In genomic region chr11:17686185-17686980, GRCh38 we compare ENCODE assay signal across 20 cellular contexts. TPM values are rescaled to one million over a fixed set of nuclear protein-coding genes. Genes with fewer than 3 reads are reported as not detected.
DNase-seq lines count a peak whose midpoint lies in the region; ATAC-seq and TF ChIP-seq lines count a peak whose summit lies in the region.
"Had no signal": no experiment of that assay in that cellular context is flagged by ENCODE, and none has a peak within 500 bp of the region (broad histone marks: within the 10 kb centered on the region; RNA-seq: fewer than 3 reads in every experiment).

No MANE protein-coding gene starts in this region.

- H3K9ac ChIP-seq in SK-N-SH (no peak overlapping the region), mesendoderm (ENCODE audit: low read length) (no peak overlapping the region)

- 10% methylated on average over 5 of the region's 8 CpGs for WGBS in SK-N-SH (ENCODE audit: low lambda C conversion rate)
- no CpG with 5 or more reads among the region's 8 CpGs for WGBS in mesendoderm (ENCODE audit: extremely low coverage, insufficient coverage, low lambda C conversion rate)

- H2AFZ ChIP-seq in SK-N-SH (ENCODE audit: low read depth), result no peak overlapping the region

- no peak overlapping the region for H3K4me3 ChIP-seq in BE2C (ENCODE audit: low read depth, low read length)
- no peak overlapping the region for H3K4me3 ChIP-seq in SK-N-SH (ENCODE audit: low read depth in 2 of 2, low read length in 1 of 2)
- H3K4me3 ChIP-seq in mesendoderm (ENCODE audit: low read length), result no peak overlapping the region
- H3K4me3 ChIP-seq: heart right ventricle, suprapubic skin had no signal

- H3K18ac ChIP-seq in mesendoderm (ENCODE audit: low read length), result no peak overlapping the region

- H3K36me3 ChIP-seq in BE2C (no peaks in the 10 kb centered on the region), SK-N-SH (replicated peaks in 1 of 2; ENCODE audit: control insufficient read depth in 1 of 2, insufficient read depth in 2 of 2, low read length in 1 of 2) (no peaks in the 10 kb centered on the region), mesendoderm (ENCODE audit: control insufficient read depth, insufficient read depth, low read length) (no peaks in the 10 kb centered on the region)
- H3K36me3 ChIP-seq: heart right ventricle, suprapubic skin had no signal

- no peak for ATAC-seq in GM21825 (IDR thresholded peaks at IDR 0.05; ENCODE audit: unreplicated experiment)
- ATAC-seq in HG02642 (IDR thresholded peaks at IDR 0.05; ENCODE audit: poor library complexity, unreplicated experiment), result no peak
- ATAC-seq in HG02623 (IDR thresholded peaks at IDR 0.05; ENCODE audit: unreplicated experiment), result no peak
- ATAC-seq: heart right ventricle, right cardiac atrium had no signal

- H3K79me1 ChIP-seq in mesendoderm (ENCODE audit: low read length), result no peaks in the 10 kb centered on the region

- no peak overlapping the region for H2BK15ac ChIP-seq in mesendoderm (replicated peaks; ENCODE audit: low read depth)

- DNase-seq in BE2C (peak; percentile 81), NCI-H1417 (lab: John Stamatoyannopoulos, UW) (peak in 2 of 3 experiments; percentile 56 to 86), SK-N-SH (peak; percentile 89), mesendoderm (peak; percentile 6), DMS 273 (lab: John Stamatoyannopoulos, UW; ENCODE audit: unreplicated experiment) (no peak)
- DNase-seq: activated CD4-positive, alpha-beta T cell treated with anti-CD3 and anti-CD28 coated beads, Interleukin-2, amount 50 U/mL, for 1 hour; activated naive CD4-positive, alpha-beta T cell; anterior cingulate cortex; CD4-positive, CD25-positive, alpha-beta regulatory T cell; DND-41; heart right ventricle; immature natural killer cell; NCI-H1436; NK-92 treated with Interleukin-12 subunit alpha and Interleukin-12 subunit beta, amount 100 ng/mL, for 24 hours; right cardiac atrium; stimulated activated CD4-positive, alpha-beta T cell treated with anti-CD3 and anti-CD28 coated beads, Interleukin-15, amount 100 ng/mL, for 24 hours had no signal

- H2BK5ac ChIP-seq in mesendoderm (ENCODE audit: low read length), result no peak overlapping the region

- H3K4me2 ChIP-seq in SK-N-SH (no peak overlapping the region), mesendoderm (ENCODE audit: low read length) (no peak overlapping the region)

- no peaks in the 10 kb centered on the region for H3K9me3 ChIP-seq in BE2C
- no peaks in the 10 kb centered on the region for H3K9me3 ChIP-seq in SK-N-SH
- H3K9me3 ChIP-seq: heart right ventricle, suprapubic skin had no signal

- peak overlapping the region in 1 of 2 experiments; percentile 34; a peak in 1 of 4 replicates for H3K27ac ChIP-seq in SK-N-SH (ENCODE audit: low read depth in 2 of 2, low read length in 1 of 2)
- H3K27ac ChIP-seq in mesendoderm (ENCODE audit: low read depth, low read length), result no peak overlapping the region
- H3K27ac ChIP-seq: heart right ventricle, suprapubic skin had no signal

- TF ChIP-seq EP300 in SK-N-SH (IDR thresholded peaks at IDR 0.05; ENCODE audit: borderline replicate concordance in 1 of 2, low read depth in 1 of 2, low read length in 1 of 2), result peak; percentile 25 to 93; a peak in 3 of 4 replicates

- no peak overlapping the region for H4K8ac ChIP-seq in mesendoderm (ENCODE audit: low read depth, low read length)

- TF ChIP-seq RAD21 in SK-N-SH (IDR thresholded peaks at IDR 0.05; ENCODE audit: low read length), result no peak; the same call in 1 of the 2 replicates

- H2BK120ac ChIP-seq in mesendoderm (ENCODE audit: low read depth, low read length), result no peak overlapping the region

- H3K79me2 ChIP-seq in SK-N-SH (ENCODE audit: insufficient read depth) (no peaks in the 10 kb centered on the region), mesendoderm (ENCODE audit: control insufficient read depth, insufficient read depth, low read length) (no peaks in the 10 kb centered on the region)

- no peak overlapping the region for H4K5ac ChIP-seq in mesendoderm (ENCODE audit: low read length)

- no peak overlapping the region for H3K23ac ChIP-seq in mesendoderm (ENCODE audit: low read length)

- H2AK5ac ChIP-seq in mesendoderm (ENCODE audit: low read length), result no peak overlapping the region

- no peaks in the 10 kb centered on the region; the same call in 1 of the 2 replicates for H3K4me1 ChIP-seq in BE2C
- H3K4me1 ChIP-seq in SK-N-SH (ENCODE audit: control insufficient read depth in 1 of 2, insufficient read depth in 2 of 2, low read depth in 1 of 2, low read length in 1 of 2), result peaks cover 0 to 11% of the 10 kb centered on the region in 2 experiments; a peak in 1 of 4 replicates
- H3K4me1 ChIP-seq in mesendoderm (ENCODE audit: control insufficient read depth, low read depth, low read length), result no peaks in the 10 kb centered on the region
- H3K4me1 ChIP-seq: heart right ventricle, suprapubic skin had no signal

- H3F3A ChIP-seq in SK-N-SH (replicated peaks; ENCODE audit: insufficient read depth), result peaks cover 9% of the 10 kb centered on the region

- H3K4ac ChIP-seq in mesendoderm (ENCODE audit: low read depth, low read length), result no peak overlapping the region

- CTCF ChIA-PET in SK-N-SH (lab: Yijun Ruan, JAX), result interaction anchor here (0.8 to 1.8 kb wide), 9 partner anchors 10 to 108 kb away, joined by 3 to 10 read pairs (median 4); no protein-coding TSS in a partner anchor

- H3K27me3 ChIP-seq in BE2C (no peaks in the 10 kb centered on the region), SK-N-SH (ENCODE audit: insufficient read depth) (no peaks in the 10 kb centered on the region), mesendoderm (ENCODE audit: insufficient read depth, low read length, poor library complexity) (no peaks in the 10 kb centered on the region)

- POLR2A ChIA-PET in SK-N-SH (lab: Yijun Ruan, JAX), result no interaction called here

- no peaks in the 10 kb centered on the region for H4K20me1 ChIP-seq in SK-N-SH (ENCODE audit: insufficient read depth)

- no peak overlapping the region for H3K56ac ChIP-seq in mesendoderm (ENCODE audit: low read length)

- H3K9me2 ChIP-seq in SK-N-SH, result no peaks in the 10 kb centered on the region

- no peak for TF ChIP-seq CTCF in BE2C (IDR thresholded peaks at IDR 0.05; ENCODE audit: low read depth, low read length)
- no peak for TF ChIP-seq CTCF in SK-N-SH (IDR thresholded peaks at IDR 0.05)

TF ChIP-seq in SK-N-SH, 30 proteins besides CTCF, POLR2A, EP300 and RAD21 (continues in another document):
- TF ChIP-seq RCOR1 (IDR thresholded peaks at IDR 0.05; ENCODE audit: low read length) (peak; percentile 99), USF1 (IDR thresholded peaks at IDR 0.05; ENCODE audit: borderline replicate concordance, low read depth) (peak; percentile 54; the same call in 1 of the 2 replicates), TAF1 (IDR thresholded peaks at IDR 0.05; ENCODE audit: borderline replicate concordance, low read depth, low read length) (no peak), GABPA (IDR thresholded peaks at IDR 0.05; ENCODE audit: low read depth) (no peak), NFIC (IDR thresholded peaks at IDR 0.05; ENCODE audit: borderline replicate concordance) (peak; percentile 39; the same call in 1 of the 2 replicates), JUND (IDR thresholded peaks at IDR 0.05) (no peak), TCF12 (IDR thresholded peaks at IDR 0.05) (peak; percentile 90), RXRA (IDR thresholded peaks at IDR 0.05; ENCODE audit: borderline replicate concordance, low read depth) (no peak), POLR2AphosphoS5 (IDR thresholded peaks at IDR 0.05; ENCODE audit: low read depth, low read length) (peak; percentile 71), REST (IDR thresholded peaks at IDR 0.05; ENCODE audit: low read depth, low read length) (no peak)

RNA-seq across cellular contexts. Expression of gene MYOD1, which starts 33.0 kb away (rescaled TPM):
- polyA plus RNA-seq in BE2C (2012; ENCODE audit: insufficient read depth, insufficient read length, low read depth), result not detected
- not detected in 2 replicates for polyA plus RNA-seq in SK-N-SH (2012; rRNA removed)
- polyA plus RNA-seq in SK-N-SH (2012; cell fraction: cytosol; rRNA removed), result not detected in 2 replicates
- not detected in 2 replicates for polyA plus RNA-seq in SK-N-SH (2012; cell fraction: nucleus; rRNA removed)
- polyA plus RNA-seq in mesendoderm (2013, experiment 1 of 2), result not detected
- polyA plus RNA-seq in mesendoderm (2013, experiment 2 of 2), result not detected
- polyA plus RNA-seq: CD4-positive, CD25-positive, alpha-beta regulatory T cell; heart right ventricle; immature natural killer cell; right cardiac atrium had no signal

RNA-seq across cellular contexts. Expression of gene KCNC1, which starts 48.2 kb away (rescaled TPM):
- 2.9 TPM for polyA plus RNA-seq in BE2C (2012; ENCODE audit: insufficient read depth, insufficient read length, low read depth)
- 0.13 and 0.18 TPM in 2 replicates for polyA plus RNA-seq in SK-N-SH (2012; rRNA removed)
- 0.09 and 0.14 TPM in 2 replicates for polyA plus RNA-seq in SK-N-SH (2012; cell fraction: cytosol; rRNA removed)
- polyA plus RNA-seq in SK-N-SH (2012; cell fraction: nucleus; rRNA removed), result 0.42 and 0.67 TPM in 2 replicates
- polyA plus RNA-seq in mesendoderm (2013, experiment 1 of 2), result 0.01 TPM
- polyA plus RNA-seq in mesendoderm (2013, experiment 2 of 2), result 0.01 TPM
- polyA plus RNA-seq: heart right ventricle had no signal
